In genomic region chr2:239539776-239540100, GRCh38 we compare ENCODE assay signal across 29 cellular contexts.
"Had no signal": no experiment of that assay in that cellular context is flagged by ENCODE, and none has a peak within 500 bp of the region (broad histone marks: within the 10 kb centered on the region; RNA-seq: fewer than 3 reads in every experiment).

No MANE protein-coding gene starts in this region.

- H3K27me3 ChIP-seq: adrenal gland, body of pancreas, MG63, Peyer's patch, SJCRH30 had no signal

- H3K9me3 Mint-ChIP-seq: activated CD4-positive, alpha-beta T cell treated with anti-CD3 and anti-CD28 coated beads, Interleukin-2, amount 10 ng/mL, durations not matched to agents 24 days and 14 days had no signal

- H3K27ac ChIP-seq: adrenal gland, body of pancreas, breast epithelium, Peyer's patch, SJCRH30, SK-N-MC had no signal

- H3K9me3 ChIP-seq: adrenal gland, body of pancreas, MG63, Peyer's patch, SJCRH30 had no signal

- H3K4me3 ChIP-seq: adrenal gland, body of pancreas, breast epithelium, MG63, Peyer's patch, SJCRH30, SK-N-MC had no signal

- H3K4me3 Mint-ChIP-seq: activated CD4-positive, alpha-beta T cell treated with anti-CD3 and anti-CD28 coated beads, Interleukin-2, amount 10 ng/mL, durations not matched to agents 24 days and 14 days; activated CD8-positive, alpha-beta T cell treated with anti-CD3 and anti-CD28 coated beads for 36 hours; activated T-helper 17 cell treated with anti-CD3 and anti-CD28 coated beads, Interleukin-2, amount 50 U/mL, for 72 hours had no signal

- ATAC-seq: activated CD8-positive, alpha-beta T cell treated with anti-CD3 and anti-CD28 coated beads for 36 hours; activated T-cell treated with anti-CD3 and anti-CD28 coated beads, Interleukin-2, amount 50 U/mL, for 72 hours; activated T-helper 17 cell treated with anti-CD3 and anti-CD28 coated beads, Interleukin-2, amount 50 U/mL, for 72 hours; body of pancreas; PC-3 had no signal

- DNase-seq: activated CD4-positive, alpha-beta T cell treated with anti-CD3 and anti-CD28 coated beads, Interleukin-2, amount 10 ng/mL, durations not matched to agents 24 days and 14 days; activated CD4-positive, alpha-beta T cell treated with anti-CD3 and anti-CD28 coated beads, Interleukin-2, amount 50 U/mL, for 4 hours; activated effector memory CD4-positive, alpha-beta T cell treated with anti-CD3 and anti-CD28 coated beads, Interleukin-2, amount 50 U/mL, for 16 hours; activated naive CD4-positive, alpha-beta T cell; activated naive CD4-positive, alpha-beta T cell treated with anti-CD3 and anti-CD28 coated beads, Interleukin-2, amount 50 U/mL, for 16 hours; activated T-cell treated with anti-CD3 and anti-CD28 coated beads, Interleukin-2, amount 50 U/mL, for 1 hour; activated T-cell treated with anti-CD3 and anti-CD28 coated beads, Interleukin-2, amount 50 U/mL, for 72 hours; adrenal gland; body of pancreas; Kasumi-1; KG1; MG63; NCI-H1048; NCI-H1105 treated with DMSO at 0.1 percent for 48 hours; NCI-H1436 treated with DMSO at 0.1 percent for 48 hours; NCI-H1694 treated with DMSO at 0.1 percent for 48 hours; NCI-H345; NCI-H524 treated with DMSO at 0.1 percent for 48 hours; NCI-H748 treated with DMSO at 0.1 percent for 48 hours; NK-92 treated with Interleukin-12 subunit alpha and Interleukin-12 subunit beta, amount 100 ng/mL, for 24 hours; PC-3; Peyer's patch; RPMI8226; SJCRH30; T1000 had no signal

- H3K27ac Mint-ChIP-seq: activated CD4-positive, alpha-beta T cell treated with anti-CD3 and anti-CD28 coated beads, Interleukin-2, amount 10 ng/mL, durations not matched to agents 24 days and 14 days; activated CD8-positive, alpha-beta T cell treated with anti-CD3 and anti-CD28 coated beads for 36 hours; activated T-cell treated with anti-CD3 and anti-CD28 coated beads, Interleukin-2, amount 50 U/mL, for 72 hours; activated T-helper 17 cell treated with anti-CD3 and anti-CD28 coated beads, Interleukin-2, amount 50 U/mL, for 72 hours had no signal

- H3K4me1 ChIP-seq: adrenal gland, body of pancreas, breast epithelium, Peyer's patch, SJCRH30 had no signal

- H3K36me3 ChIP-seq: adrenal gland, breast epithelium, MG63, Peyer's patch, SJCRH30 had no signal
